8 cellular contexts compared by ENCODE assay signal in the genomic region with DNA sequence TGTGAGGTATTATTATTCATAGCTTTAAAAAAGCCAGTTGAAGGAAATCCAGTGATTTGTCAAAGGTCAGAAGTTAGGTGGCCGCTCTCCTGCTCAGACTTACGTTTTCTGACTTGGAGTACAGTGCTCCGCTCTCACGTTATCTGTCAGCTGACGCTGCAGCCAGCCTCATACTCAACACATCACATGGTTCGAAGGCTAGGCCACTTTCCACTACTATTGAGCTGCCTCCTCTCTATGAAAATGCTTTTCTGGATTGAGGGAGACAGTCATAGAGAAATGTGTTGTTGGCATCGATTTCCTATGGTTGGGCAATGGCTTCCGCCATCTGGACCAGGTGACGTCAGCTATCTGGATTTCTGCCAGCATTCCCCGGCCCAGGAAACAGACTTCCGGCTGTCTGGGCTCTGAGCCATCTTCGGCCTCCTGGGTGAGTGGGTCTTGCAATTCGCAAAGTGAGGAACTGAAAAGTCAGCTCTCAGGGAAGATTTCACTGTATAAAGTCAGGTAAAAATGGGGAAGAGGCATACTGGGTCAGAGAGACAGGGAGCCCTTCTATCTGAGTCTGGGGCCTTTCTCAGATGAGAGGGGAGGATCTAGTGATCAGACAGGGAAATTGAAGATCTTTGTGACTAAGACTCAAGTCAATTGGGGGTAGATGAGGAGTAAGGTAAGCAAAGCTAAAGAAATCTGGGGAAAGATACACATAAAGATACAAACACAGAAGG. TPM values are rescaled to one million over a fixed set of nuclear protein-coding genes. Genes with fewer than 3 reads are reported as not detected.
A peak's percentile ranks its signal among the peaks of the same experiment; 100 is the strongest.
DNase-seq lines count a peak whose midpoint lies in the region; ATAC-seq and TF ChIP-seq lines count a peak whose summit lies in the region.

No MANE protein-coding gene starts in this region.

- 15 to 20% methylated on average over 13 of the region's 13 CpGs for WGBS in thyroid gland, 2 donors

- peak in 1 of 2 donors; percentile 9 for TF ChIP-seq POLR2A in thyroid gland (IDR thresholded peaks at IDR 0.05)

- intact Hi-C loops in mucosa of descending colon (cut with DNase I, micrococcal nuclease): no loop called here
- intact Hi-C loops in thyroid gland (cut with DNase I): no loop called here

- H3K9me3 ChIP-seq in mucosa of descending colon: no peaks in the 10 kb centered on the region
- H3K9me3 ChIP-seq in thyroid gland: no peaks in the 10 kb centered on the region

- H3K4me1 ChIP-seq in mucosa of descending colon (ENCODE audit: low read depth): peaks cover 45% of the 10 kb centered on the region
- peaks cover 29 to 46% of the 10 kb centered on the region in 2 donors for H3K4me1 ChIP-seq in thyroid gland

- DNase-seq in stimulated activated CD4-positive, alpha-beta T cell treated with anti-CD3 and anti-CD28 coated beads, Interleukin-12 subunit alpha, Interleukin-12 subunit beta, amount 100 ng/mL, for 4 hours: peak; percentile 30
- DNase-seq in stimulated activated CD4-positive, alpha-beta T cell treated with anti-CD3 and anti-CD28 coated beads, Interleukin-2, amount 100 ng/mL, for 48 hours: no peak
- DNase-seq in NCI-H2107 treated with DMSO at 0.1 percent for 48 hours (lab: John Stamatoyannopoulos, UW; ENCODE audit: unreplicated experiment) (peak; percentile 44), epithelial cell of prostate (ENCODE audit: low read depth, low spot score) (peak; percentile 90), mucosa of descending colon (peak; percentile 94 to 98 (median 96)), thyroid gland (peak; percentile 97 to 99)

- peak; percentile 84 for ATAC-seq in mucosa of descending colon
- no peak for ATAC-seq in HG03342 (IDR thresholded peaks at IDR 0.05; ENCODE audit: unreplicated experiment)

- no peak overlapping the region for H3K4me3 ChIP-seq in mucosa of descending colon
- H3K4me3 ChIP-seq in thyroid gland (replicated peaks in 1 of 3): no peak overlapping the region

- no peaks in the 10 kb centered on the region for H3K27me3 ChIP-seq in thyroid gland

- no peak for TF ChIP-seq CTCF in VCaP (conservative IDR thresholded peaks at IDR 0.05)
- no peak for TF ChIP-seq CTCF in mucosa of descending colon (IDR thresholded peaks at IDR 0.05)
- TF ChIP-seq CTCF in thyroid gland (IDR thresholded peaks at IDR 0.05): no peak

- H3K36me3 ChIP-seq in mucosa of descending colon (ENCODE audit: low read depth) (no peaks in the 10 kb centered on the region), thyroid gland (no peaks in the 10 kb centered on the region)

- H3K27ac ChIP-seq in VCaP (peak overlapping the region; percentile 75), epithelial cell of prostate (peak overlapping the region; percentile 100), thyroid gland (peak overlapping the region; percentile 84 to 88 (median 86))

RNA-seq across cellular contexts. Expression of a gene that starts 37.5 kb away (rescaled TPM):
- total RNA-seq in mucosa of descending colon (100 to 1,000 TPM in 1 of 3 donors, 10 to 100 TPM in 2; 64.0 to 183 (median 67.6) TPM), thyroid gland (10 to 100 TPM in 2 of 4 donors, 1 to 10 TPM in 2; 9.3 to 19.1 (median 13.6) TPM)

RNA-seq across cellular contexts. Expression of a gene that starts 39.4 kb away (rescaled TPM):
- 100 to 1,000 TPM; 133 to 175 (median 152) TPM for total RNA-seq in mucosa of descending colon
- 100 to 1,000 TPM; 134 to 160 (median 144) TPM for total RNA-seq in thyroid gland

Comparison
In these comparisons a context has a peak if more than half of its experiments do, and no peak if none do; other contexts are left out.
1. DNase-seq: peak in stimulated activated CD4-positive, alpha-beta T cell treated with anti-CD3 and anti-CD28 coated beads, Interleukin-12 subunit alpha, Interleukin-12 subunit beta, amount 100 ng/mL, for 4 hours (single experiment), NCI-H2107 treated with DMSO at 0.1 percent for 48 hours (single experiment), epithelial cell of prostate (single experiment), mucosa of descending colon (3 of 3) and thyroid gland (2 of 2); none in stimulated activated CD4-positive, alpha-beta T cell treated with anti-CD3 and anti-CD28 coated beads, Interleukin-2, amount 100 ng/mL, for 48 hours (0 of 2).
2. Peak in every context shown above with its lines, with median percentiles within 50 percentile points of each other: H3K27ac ChIP-seq.